ENCODE assay signal across 8 cellular contexts in the genomic region with DNA sequence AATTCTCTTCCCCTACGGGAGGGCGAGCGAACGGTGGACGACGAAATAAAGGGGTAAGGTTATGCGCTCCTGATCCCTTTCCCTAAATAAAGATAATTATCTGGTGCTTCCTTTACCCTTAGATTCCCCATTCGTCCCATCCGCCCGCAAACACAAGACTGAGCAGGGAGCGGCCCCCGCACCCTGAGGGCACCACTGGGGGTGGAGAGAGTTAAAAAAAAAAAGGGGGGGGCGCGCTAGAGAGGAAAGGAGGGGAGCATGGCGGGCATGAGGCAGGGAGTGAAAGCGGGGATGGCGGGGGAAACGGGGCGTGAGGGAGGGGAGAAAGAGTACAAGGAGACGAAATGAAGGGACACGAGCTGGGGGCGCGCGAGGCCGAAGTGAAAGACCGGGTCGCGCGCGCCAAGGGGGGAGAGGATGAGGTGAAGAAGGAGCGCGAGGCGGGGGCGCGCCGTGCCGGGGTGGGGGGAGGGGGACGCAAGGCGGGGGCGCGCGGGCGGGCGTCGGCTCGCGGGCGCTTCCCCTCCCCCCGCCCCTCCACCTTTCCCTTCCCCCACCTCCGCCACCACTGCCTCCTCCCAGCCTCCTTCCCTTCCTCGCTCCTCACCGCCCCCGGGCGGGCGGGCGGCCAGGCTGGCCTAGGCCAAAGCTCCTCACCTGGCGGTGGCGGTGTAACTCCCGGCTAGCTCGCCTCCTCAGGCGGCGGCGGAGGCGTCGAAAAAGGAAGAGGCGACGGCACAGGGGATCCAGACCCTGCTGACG. TPM values are rescaled to one million over a fixed set of nuclear protein-coding genes. Genes with fewer than 3 reads are reported as not detected.
A peak's percentile ranks its signal among the peaks of the same experiment; 100 is the strongest.
DNase-seq lines count a peak whose midpoint lies in the region; ATAC-seq and TF ChIP-seq lines count a peak whose summit lies in the region.

No MANE protein-coding gene starts in this region.

- TF ChIP-seq CTCF in ascending aorta (IDR thresholded peaks at IDR 0.05), result no peak

- ATAC-seq in GM19372 (IDR thresholded peaks at IDR 0.05; ENCODE audit: low read depth, unreplicated experiment) (peak; percentile 25), HG03442 (IDR thresholded peaks at IDR 0.05; ENCODE audit: unreplicated experiment) (peak; percentile 16)

- intact Hi-C loops in ascending aorta (cut with DNase I), result loop anchor here (2.0 to 5.0 kb wide), 4 partner anchors 40 to 131 kb away; partner anchors contain the start of genes RAB13 and SLC39A1

- no peaks in the 10 kb centered on the region for H3K9me3 ChIP-seq in ascending aorta

- no peaks in the 10 kb centered on the region for H3K36me3 ChIP-seq in ascending aorta

- H3K27me3 ChIP-seq in ascending aorta, result no peaks in the 10 kb centered on the region

- H3K4me3 ChIP-seq in ascending aorta, result peak overlapping the region; percentile 72 to 86

- H3K4me1 ChIP-seq in ascending aorta, result peaks cover 6 to 28% of the 10 kb centered on the region in 2 donors

- DNase-seq in ELF-1 (ENCODE audit: low read depth, low spot score), result peak; percentile 47
- DNase-seq in RPMI8226, result peak; percentile 93
- no peak for DNase-seq in ascending aorta (ENCODE audit: low spot score in 2 of 2)
- peak; percentile 37 for DNase-seq in inferior parietal cortex (ENCODE audit: extremely low spot score)
- DNase-seq in stimulated activated CD4-positive, alpha-beta T cell treated with anti-CD3 and anti-CD28 coated beads, Interleukin-1b, Interleukin-23, amount 100 ng/mL, for 1 hour (ENCODE audit: low read depth in 2 of 2), result peak; percentile 36 to 52
- DNase-seq in COLO829 (ENCODE audit: low spot score), result no peak

- peak overlapping the region; percentile 88 to 97 for H3K27ac ChIP-seq in ascending aorta

RNA-seq across cellular contexts. Expression of gene GATAD2B, which starts 0.5 kb away (rescaled TPM):
- 9.5 TPM for total RNA-seq in ascending aorta

RNA-seq across cellular contexts. Expression of gene DENND4B, which starts 24.3 kb away (rescaled TPM):
- 80.0 TPM for total RNA-seq in ascending aorta

RNA-seq across cellular contexts. Expression of gene CRTC2, which starts 36.2 kb away (rescaled TPM):
- total RNA-seq in ascending aorta, result 10.1 TPM

RNA-seq across cellular contexts. Expression of gene SLC39A1, which starts 41.1 kb away (rescaled TPM):
- 86.3 TPM for total RNA-seq in ascending aorta

RNA-seq across cellular contexts. Expression of gene CREB3L4, which starts 45.4 kb away (rescaled TPM):
- 6.3 TPM for total RNA-seq in ascending aorta

Comparison
In these comparisons a context has a peak if more than half of its experiments do, and no peak if none do; other contexts are left out.
1. DNase-seq: peak in ELF-1 (single experiment), RPMI8226 (single experiment), inferior parietal cortex (single experiment) and stimulated activated CD4-positive, alpha-beta T cell treated with anti-CD3 and anti-CD28 coated beads, Interleukin-1b, Interleukin-23, amount 100 ng/mL, for 1 hour (2 of 2); none in ascending aorta (0 of 2) and COLO829 (single experiment).